ENCODE assay signal across 31 cellular contexts in genomic region chr5:32500206-32500605, GRCh38. TPM values are rescaled to one million over a fixed set of nuclear protein-coding genes. Genes with fewer than 3 reads are reported as not detected.
DNase-seq lines count a peak whose midpoint lies in the region; ATAC-seq and TF ChIP-seq lines count a peak whose summit lies in the region.
"Had no signal": no experiment of that assay in that cellular context is flagged by ENCODE, and none has a peak within 500 bp of the region (broad histone marks: within the 10 kb centered on the region; RNA-seq: fewer than 3 reads in every experiment).

No MANE protein-coding gene starts in this region.

- peak overlapping the region; percentile 36 for H3K27ac Mint-ChIP-seq in Caco-2 (ENCODE audit: unreplicated experiment)
- no peak overlapping the region for H3K27ac Mint-ChIP-seq in activated naive CD8-positive, alpha-beta T cell treated with anti-CD3 and anti-CD28 coated beads for 36 hours
- H3K27ac Mint-ChIP-seq: IgD-negative memory B cell had no signal

- TF ChIP-seq CTCF in Caco-2 (IDR thresholded peaks at IDR 0.05; ENCODE audit: insufficient read depth in 1 of 2, low read depth in 1 of 2, low read length in 1 of 2, severe bottlenecking in 1 of 2, unreplicated experiment in 1 of 2), result no peak
- TF ChIP-seq CTCF in KMS-11 (conservative IDR thresholded peaks at IDR 0.05; ENCODE audit: low read depth, low read length), result no peak
- no peak for TF ChIP-seq CTCF in VCaP (conservative IDR thresholded peaks at IDR 0.05)
- no peak for TF ChIP-seq CTCF in heart right ventricle (IDR thresholded peaks at IDR 0.05)

- CTCF ChIA-PET in Caco-2 (lab: Charles Lee), result interaction anchor here (1.3 to 1.7 kb wide), 3 partner anchors 9 to 90 kb away, joined by 3 to 8 read pairs (median 4); no protein-coding TSS in a partner anchor

- no peaks in the 10 kb centered on the region for H4K20me1 ChIP-seq in KMS-11 (ENCODE audit: insufficient read depth)

- no peaks in the 10 kb centered on the region for H3K27me3 ChIP-seq in Caco-2 (replicated peaks; ENCODE audit: control insufficient read depth, insufficient read depth, low read length)
- H3K27me3 ChIP-seq in KMS-11 (ENCODE audit: insufficient read depth, low read depth), result no peaks in the 10 kb centered on the region
- H3K27me3 ChIP-seq in iPS-18a (ENCODE audit: control insufficient read depth, insufficient read depth, low read length), result peaks cover 55% of the 10 kb centered on the region
- peaks cover 0 to 34% (median 7%) of the 10 kb centered on the region in 7 donors for H3K27me3 ChIP-seq in heart right ventricle
- H3K27me3 ChIP-seq: ascending aorta, hepatocyte, right atrium auricular region, SJCRH30, upper lobe of right lung had no signal

- H2AFZ ChIP-seq in KMS-11 (ENCODE audit: low read depth), result no peak overlapping the region
- H2AFZ ChIP-seq: GM23248, hepatocyte, parathyroid adenoma had no signal

- POLR2A ChIA-PET in Caco-2 (lab: Charles Lee), result no interaction called here

- WGBS in heart right ventricle, 2 donors, result 65 to 71% methylated on average over 8 of the region's 8 CpGs

- H3K4me3 ChIP-seq in Caco-2 (ENCODE audit: low read depth, low read length), result no peak overlapping the region
- H3K4me3 ChIP-seq in KMS-11 (IDR thresholded peaks at IDR 0.05; ENCODE audit: insufficient read depth, low read depth, low read length), result no peak overlapping the region
- H3K4me3 ChIP-seq in iPS-18a (ENCODE audit: low read length), result peak overlapping the region; percentile 5
- no peak overlapping the region for H3K4me3 ChIP-seq in heart right ventricle
- H3K4me3 ChIP-seq: ascending aorta, gastroesophageal sphincter, GM23248, hepatocyte, right atrium auricular region, SJCRH30, upper lobe of right lung had no signal

- no peaks in the 10 kb centered on the region for H3K9me3 Mint-ChIP-seq in Caco-2 (ENCODE audit: unreplicated experiment)
- H3K9me3 Mint-ChIP-seq in activated naive CD8-positive, alpha-beta T cell treated with anti-CD3 and anti-CD28 coated beads for 36 hours, result no peaks in the 10 kb centered on the region
- H3K9me3 Mint-ChIP-seq: activated T-cell treated with anti-CD3 and anti-CD28 coated beads, Interleukin-2, amount 50 U/mL, for 4 hours; IgD-negative memory B cell had no signal

- no peaks in the 10 kb centered on the region for H3K36me3 Mint-ChIP-seq in Caco-2 (ENCODE audit: insufficient read depth, unreplicated experiment)
- H3K36me3 Mint-ChIP-seq in activated naive CD8-positive, alpha-beta T cell treated with anti-CD3 and anti-CD28 coated beads for 36 hours, result no peaks in the 10 kb centered on the region
- H3K36me3 Mint-ChIP-seq: IgD-negative memory B cell had no signal

- no peaks in the 10 kb centered on the region for H3K79me2 ChIP-seq in KMS-11 (ENCODE audit: insufficient read depth, low read depth)
- H3K79me2 ChIP-seq: hepatocyte, parathyroid adenoma had no signal

- intact Hi-C loops in Caco-2 (cut with micrococcal nuclease; ENCODE audit: unreplicated experiment), result no loop called here
- intact Hi-C loops in heart right ventricle (cut with DNase I), result no loop called here

- H3K4me1 ChIP-seq in Caco-2 (peaks cover 28% of the 10 kb centered on the region), KMS-11 (ENCODE audit: low read depth, poor library complexity, severe bottlenecking) (peaks cover 72% of the 10 kb centered on the region), iPS-18a (ENCODE audit: control insufficient read depth, low read depth, low read length) (peaks cover 29% of the 10 kb centered on the region), heart right ventricle (peaks cover 0 to 20% (median 15%) of the 10 kb centered on the region in 9 donors)

- H3K9ac ChIP-seq in KMS-11, result no peak overlapping the region
- no peak overlapping the region for H3K9ac ChIP-seq in iPS-18a (ENCODE audit: low read length)
- H3K9ac ChIP-seq: GM23248, parathyroid adenoma had no signal

- H3K27me3 Mint-ChIP-seq in Caco-2 (ENCODE audit: insufficient read depth, unreplicated experiment), result no peaks in the 10 kb centered on the region
- H3K27me3 Mint-ChIP-seq in activated naive CD8-positive, alpha-beta T cell treated with anti-CD3 and anti-CD28 coated beads for 36 hours, result peaks cover 8% of the 10 kb centered on the region

- ATAC-seq in HG02610 (IDR thresholded peaks at IDR 0.05; ENCODE audit: unreplicated experiment) (no peak), heart right ventricle (no peak)
- ATAC-seq: activated T-cell treated with anti-CD3 and anti-CD28 coated beads, Interleukin-2, amount 50 U/mL, for 4 hours; gastroesophageal sphincter; left ventricle myocardium superior; stimulated activated naive CD8-positive, alpha-beta T cell treated with anti-CD3 and anti-CD28 coated beads, Interleukin-15, Interleukin-2, amounts not matched to agents 100 U/mL and 50 U/mL, for 24 hours; upper lobe of right lung had no signal

- DNase-seq in Caco-2, result no peak
- no peak for DNase-seq in activated naive CD8-positive, alpha-beta T cell treated with anti-CD3 and anti-CD28 coated beads for 36 hours
- no peak for DNase-seq in heart right ventricle
- no peak for DNase-seq in HuH-7 (ENCODE audit: low spot score)
- DNase-seq: 8988T; activated gamma-delta T cell treated with Interleukin-2 at 50 U/mL for 16 hours; activated T-cell treated with anti-CD3 and anti-CD28 coated beads, Interleukin-2, amount 50 U/mL, for 4 hours; C1 segment of cervical spinal cord; COR-L47; DND-41; GM23248; left ventricle myocardium superior; NCI-H2081; NCI-H345; NCI-H748 treated with DMSO at 0.1 percent for 48 hours; SJCRH30; stimulated activated CD4-positive, alpha-beta T cell treated with anti-CD3 and anti-CD28 coated beads, Interleukin-1b, Interleukin-23, amount 100 ng/mL, for 48 hours; stimulated activated naive CD8-positive, alpha-beta T cell treated with anti-CD3 and anti-CD28 coated beads, Interleukin-15, Interleukin-2, amounts not matched to agents 100 U/mL and 50 U/mL, for 24 hours; SW 1271; T-helper 9 cell; upper lobe of right lung had no signal

- H3K36me3 ChIP-seq in Caco-2 (ENCODE audit: control insufficient read depth, insufficient read depth, low read length) (no peaks in the 10 kb centered on the region), KMS-11 (ENCODE audit: insufficient read depth) (no peaks in the 10 kb centered on the region), iPS-18a (ENCODE audit: control insufficient read depth, low read depth, low read length) (no peaks in the 10 kb centered on the region), heart right ventricle (no peaks in the 10 kb centered on the region)
- H3K36me3 ChIP-seq: ascending aorta, gastroesophageal sphincter, right atrium auricular region, SJCRH30, upper lobe of right lung had no signal

- no peak overlapping the region for H3K4me3 Mint-ChIP-seq in Caco-2 (ENCODE audit: unreplicated experiment)
- H3K4me3 Mint-ChIP-seq in activated naive CD8-positive, alpha-beta T cell treated with anti-CD3 and anti-CD28 coated beads for 36 hours, result no peak overlapping the region
- H3K4me3 Mint-ChIP-seq: activated T-cell treated with anti-CD3 and anti-CD28 coated beads, Interleukin-2, amount 50 U/mL, for 4 hours; IgD-negative memory B cell had no signal

- H3K9me3 ChIP-seq in Caco-2 (no peaks in the 10 kb centered on the region), iPS-18a (ENCODE audit: control insufficient read depth, low read depth, low read length) (no peaks in the 10 kb centered on the region), heart right ventricle (no peaks in the 10 kb centered on the region)
- H3K9me3 ChIP-seq: ascending aorta, gastroesophageal sphincter, right atrium auricular region, SJCRH30, upper lobe of right lung had no signal

- H3K27ac ChIP-seq in KMS-11, result peak overlapping the region; percentile 32; the same call in 1 of the 2 replicates
- peak overlapping the region; percentile 83; the same call in 1 of the 2 replicates for H3K27ac ChIP-seq in VCaP
- H3K27ac ChIP-seq in iPS-18a (ENCODE audit: low read length), result no peak overlapping the region
- no peak overlapping the region for H3K27ac ChIP-seq in heart right ventricle
- H3K27ac ChIP-seq: ascending aorta, gastroesophageal sphincter, GM23248, hepatocyte, parathyroid adenoma, right atrium auricular region, SJCRH30, upper lobe of right lung had no signal

- H3K4me2 ChIP-seq in KMS-11, result peak overlapping the region; percentile 43
- H3K4me2 ChIP-seq: hepatocyte had no signal

- BruUV-seq in Caco-2 (replicated peaks; lab: Mats Ljungman, UMichigan), result no TSS peak

- peaks cover 32% of the 10 kb centered on the region for H3K4me1 Mint-ChIP-seq in Caco-2 (ENCODE audit: low read depth, unreplicated experiment)
- H3K4me1 Mint-ChIP-seq in activated naive CD8-positive, alpha-beta T cell treated with anti-CD3 and anti-CD28 coated beads for 36 hours, result peaks cover 16% of the 10 kb centered on the region

RNA-seq across cellular contexts. Expression of gene ZFR, which starts 55.7 kb away (rescaled TPM):
- total RNA-seq in Caco-2 (2022) (75.1 and 78.3 TPM in 2 replicates), heart right ventricle (10 to 100 TPM; 56.2 to 78.6 (median 60.6) TPM)
- total RNA-seq in activated naive CD8-positive, alpha-beta T cell treated with anti-CD3 and anti-CD28 coated beads for 36 hours, result 10 to 100 TPM; 66.1 to 69.4 TPM
- 10 to 100 TPM; 26.8 to 31.3 TPM for polyA plus RNA-seq in heart right ventricle

Comparison
In these comparisons a context has a peak if more than half of its experiments do, and no peak if none do; other contexts are left out.
1. H3K27ac ChIP-seq: peak in KMS-11 (single experiment) and VCaP (single experiment); none in iPS-18a (single experiment) and heart right ventricle (0 of 10).